25 cellular contexts compared by ENCODE assay signal in genomic region chr14:53534841-53535240, GRCh38.
"Had no signal": no experiment of that assay in that cellular context is flagged by ENCODE, and none has a peak within 500 bp of the region (broad histone marks: within the 10 kb centered on the region; RNA-seq: fewer than 3 reads in every experiment).

No MANE protein-coding gene starts in this region.

- H3K4me3 ChIP-seq: ascending aorta, coronary artery had no signal

- H3K4me1 ChIP-seq: ascending aorta had no signal

- H3K36me3 ChIP-seq: ascending aorta had no signal

- H3K27ac ChIP-seq: ascending aorta, coronary artery, VCaP had no signal

- ATAC-seq: T-helper 17 cell had no signal

- H3K27me3 ChIP-seq: ascending aorta had no signal

- H3K9me3 ChIP-seq: ascending aorta had no signal

- DNase-seq: activated CD4-positive, alpha-beta memory T cell treated with anti-CD3 and anti-CD28 coated beads, Interleukin-2, amount 10 ng/mL, durations not matched to agents 7 days and 5 days; activated CD4-positive, alpha-beta T cell treated with anti-CD3 and anti-CD28 coated beads, Interleukin-2, amount 50 U/mL, for 1 hour; activated CD4-positive, CD25-positive, alpha-beta regulatory T cell; activated effector memory CD4-positive, alpha-beta T cell treated with Interleukin-2 at 50 U/mL for 16 hours; activated naive CD4-positive, alpha-beta T cell; activated T-cell treated with anti-CD3 and anti-CD28 coated beads for 4 hours; amniotic stem cell; caudate nucleus; Kasumi-1; KBM-7; MV-4-11; NCI-H1092 treated with DMSO at 0.1 percent for 48 hours; NCI-H1417 treated with DMSO at 0.1 percent for 48 hours; NCI-H1694; NCI-H2029; NCI-H2107; NCI-H345; NCI-H510A; NCI-H69; SHP77 treated with DMSO at 0.1 percent for 48 hours; T-helper 17 cell; T-helper 9 cell had no signal
